ENCODE assay signal across 8 cellular contexts in genomic region chr1:63773815-63774616, GRCh38.
DNase-seq lines count a peak whose midpoint lies in the region; ATAC-seq and TF ChIP-seq lines count a peak whose summit lies in the region.

Gene ROR1, plus strand, starts transcription at chr1:63774017.

- no peaks in the 10 kb centered on the region for H3F3A ChIP-seq in Loucy (ENCODE audit: low read depth)

- WGBS in iPS DF 6.9 (ENCODE audit: insufficient coverage, insufficient read length) = no CpG with 5 or more reads among the region's 99 CpGs

- H3K4me1 ChIP-seq in Loucy (ENCODE audit: insufficient read depth, low read length, poor library complexity, severe bottlenecking) (no peaks in the 10 kb centered on the region), iPS DF 6.9 (ENCODE audit: control insufficient read depth, insufficient read depth, low read length) (peaks cover 3% of the 10 kb centered on the region; the same call in 1 of the 2 replicates)

- H3K36me3 ChIP-seq in Loucy (ENCODE audit: insufficient read depth, low read length) (no peaks in the 10 kb centered on the region), brain microvascular endothelial cell (replicated peaks) (no peaks in the 10 kb centered on the region), iPS DF 6.9 (ENCODE audit: control insufficient read depth, insufficient read depth, low read length) (no peaks in the 10 kb centered on the region)

- H3K27ac ChIP-seq in brain microvascular endothelial cell (peak within 1 kb of the TSS; percentile 65), iPS DF 6.9 (ENCODE audit: low read length) (peak within 1 kb of the TSS; percentile 18)

- H3K4me3 ChIP-seq in Loucy (ENCODE audit: low read length, poor library complexity, severe bottlenecking) = no peak within 1 kb of the TSS
- peak within 1 kb of the TSS; percentile 76 for H3K4me3 ChIP-seq in brain microvascular endothelial cell (ENCODE audit: low read depth, low read length)
- peak within 1 kb of the TSS; percentile 55 for H3K4me3 ChIP-seq in iPS DF 6.9 (ENCODE audit: low read length)

- TF ChIP-seq CTCF in Loucy (conservative IDR thresholded peaks at IDR 0.05; ENCODE audit: low read length) (no peak), brain microvascular endothelial cell (IDR thresholded peaks at IDR 0.05; ENCODE audit: low read depth, low read length, missing control alignments) (peak; percentile 79)

- in situ Hi-C loops in brain microvascular endothelial cell (cut with HindIII; ENCODE audit: low pct_ligation_motif_present, low sequenced_read_pairs) = no loop called here

- ATAC-seq in GM21717 (IDR thresholded peaks at IDR 0.05; ENCODE audit: unreplicated experiment) (peak; percentile 71), HG03025 (IDR thresholded peaks at IDR 0.05; ENCODE audit: low FRiP score, unreplicated experiment) (no peak)

- no peaks in the 10 kb centered on the region for H3K9me2 ChIP-seq in Loucy (replicated peaks; ENCODE audit: low read depth, low read length)

- H4K20me1 ChIP-seq in Loucy (ENCODE audit: insufficient read depth, low read length, poor library complexity, severe bottlenecking) = no peaks in the 10 kb centered on the region

- peak; percentile 93 for DNase-seq in D341Med (ENCODE audit: low spot score)
- DNase-seq in SKM-1 (lab: John Stamatoyannopoulos, UW; ENCODE audit: unreplicated experiment) = peak; percentile 63
- peak; percentile 85 for DNase-seq in brain microvascular endothelial cell
- DNase-seq in iPS DF 6.9 (ENCODE audit: low read depth, low spot score) = no peak
- DNase-seq in retina = peak; percentile 96

- no peaks in the 10 kb centered on the region for H3K27me3 ChIP-seq in Loucy (ENCODE audit: insufficient read depth, low read length, poor library complexity, severe bottlenecking)
- no peaks in the 10 kb centered on the region for H3K27me3 ChIP-seq in brain microvascular endothelial cell (replicated peaks)
- H3K27me3 ChIP-seq in iPS DF 6.9 (ENCODE audit: control insufficient read depth, insufficient read depth, low read length) = no peaks in the 10 kb centered on the region

- H3K79me2 ChIP-seq in Loucy (ENCODE audit: insufficient read depth, low read length) = no peaks in the 10 kb centered on the region

- H3K9ac ChIP-seq in Loucy (ENCODE audit: low read depth, low read length, poor library complexity, severe bottlenecking) = no peak within 1 kb of the TSS

- H3K9me3 ChIP-seq in Loucy (ENCODE audit: insufficient read depth, low read depth, low read length) = no peaks in the 10 kb centered on the region
- H3K9me3 ChIP-seq in iPS DF 6.9 (ENCODE audit: control insufficient read depth, insufficient read depth, low read length) = no peaks in the 10 kb centered on the region

- H3K4me2 ChIP-seq in Loucy (ENCODE audit: low read depth, low read length, poor library complexity, severe bottlenecking) = no peak within 1 kb of the TSS

- H2AFZ ChIP-seq in Loucy (ENCODE audit: low read length) = peak within 1 kb of the TSS; percentile 36; the same call in 1 of the 2 replicates
